ENCODE assay signal across 17 cellular contexts in the genomic region with DNA sequence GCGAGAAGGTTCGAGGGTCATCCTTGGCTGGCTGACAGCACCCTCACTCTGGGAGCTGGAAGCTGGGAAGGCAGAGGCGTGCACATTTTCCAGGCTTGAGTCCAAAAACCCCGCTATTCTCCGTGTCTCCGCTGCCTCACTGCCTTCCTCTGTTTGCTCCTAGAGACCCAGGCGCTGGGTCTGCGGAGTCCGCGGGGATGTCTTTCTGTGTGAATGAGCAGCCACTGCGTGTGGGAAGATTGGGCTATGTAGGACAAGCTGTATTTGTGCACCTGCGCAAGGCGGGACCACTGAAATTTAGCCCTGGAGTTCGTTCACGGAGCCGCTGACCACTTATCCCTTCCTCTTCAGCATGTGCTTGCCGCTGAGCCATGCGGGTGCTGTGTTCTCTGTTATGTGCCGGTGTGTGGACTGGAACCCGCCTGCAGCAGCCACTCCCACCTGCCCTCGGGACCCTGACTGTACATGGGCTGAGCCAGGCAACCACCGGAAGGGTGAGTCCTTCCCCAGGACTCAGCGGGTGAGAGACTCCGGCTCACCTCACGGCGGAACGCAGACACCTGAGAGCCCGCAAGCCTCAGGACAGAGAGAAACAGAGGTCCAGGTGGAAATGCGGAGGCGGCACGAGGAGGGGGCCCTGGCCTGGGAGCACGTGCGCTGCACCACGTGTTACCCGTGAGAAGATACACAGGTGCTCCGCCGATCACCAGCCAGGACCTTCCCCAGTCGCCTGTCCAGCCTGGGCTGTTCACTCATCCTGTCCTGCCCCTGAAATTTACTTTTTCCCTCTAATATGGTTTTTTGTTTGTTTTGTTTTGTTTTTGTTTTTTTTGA. TPM values are rescaled to one million over a fixed set of nuclear protein-coding genes. Genes with fewer than 3 reads are reported as not detected.
"Had no signal": no experiment of that assay in that cellular context is flagged by ENCODE, and none has a peak within 500 bp of the region (broad histone marks: within the 10 kb centered on the region; RNA-seq: fewer than 3 reads in every experiment).

No MANE protein-coding gene starts in this region.

- H3K4me2 ChIP-seq: SK-N-SH had no signal

- H3K27me3 ChIP-seq: cardiac muscle cell, dorsolateral prefrontal cortex, ovary, testis, upper lobe of right lung had no signal

- H3K27ac ChIP-seq: cardiac muscle cell, dorsolateral prefrontal cortex, ovary, skin epidermis, testis, upper lobe of right lung had no signal

- H3K9me3 ChIP-seq: ovary, SK-N-SH, testis, upper lobe of right lung had no signal

- H3K4me1 ChIP-seq: upper lobe of right lung had no signal

- H3K4me3 ChIP-seq: cardiac muscle cell, ovary, skin epidermis, upper lobe of right lung had no signal

- H3K36me3 ChIP-seq: cardiac muscle cell, ovary, upper lobe of right lung had no signal

- H3K9ac ChIP-seq: SK-N-SH had no signal

- DNase-seq: activated CD4-positive, alpha-beta T cell treated with anti-CD3 and anti-CD28 coated beads, Interleukin-2, amount 50 U/mL, for 4 hours; activated CD4-positive, CD25-positive, alpha-beta regulatory T cell treated with anti-CD3 and anti-CD28 coated beads, Interleukin-2, amount 50 U/mL, for 72 hours; activated naive CD4-positive, alpha-beta T cell treated with anti-CD3 and anti-CD28 coated beads for 36 hours; activated T-cell treated with anti-CD3 and anti-CD28 coated beads for 4 hours; dorsolateral prefrontal cortex; hippocampal formation; left ventricle myocardium superior; mesenchymal stem cell; retina; SK-N-SH; testis; upper lobe of right lung had no signal

- ATAC-seq: esophagus mucosa, left ventricle myocardium superior, upper lobe of right lung had no signal

RNA-seq across cellular contexts. Expression of a gene that starts 44.0 kb away (rescaled TPM):
- total RNA-seq: activated naive CD4-positive, alpha-beta T cell treated with anti-CD3 and anti-CD28 coated beads for 36 hours; cardiac muscle cell; T-helper 1 cell treated with Interleukin-12 subunit alpha and Interleukin-12 subunit beta and Interleukin-4 antibody, amounts not matched to agents 30 ng/mL and 1 ng/mL, for 36 hours had no signal
